Comparison of ENCODE assay signal across 21 cellular contexts in the genomic region with DNA sequence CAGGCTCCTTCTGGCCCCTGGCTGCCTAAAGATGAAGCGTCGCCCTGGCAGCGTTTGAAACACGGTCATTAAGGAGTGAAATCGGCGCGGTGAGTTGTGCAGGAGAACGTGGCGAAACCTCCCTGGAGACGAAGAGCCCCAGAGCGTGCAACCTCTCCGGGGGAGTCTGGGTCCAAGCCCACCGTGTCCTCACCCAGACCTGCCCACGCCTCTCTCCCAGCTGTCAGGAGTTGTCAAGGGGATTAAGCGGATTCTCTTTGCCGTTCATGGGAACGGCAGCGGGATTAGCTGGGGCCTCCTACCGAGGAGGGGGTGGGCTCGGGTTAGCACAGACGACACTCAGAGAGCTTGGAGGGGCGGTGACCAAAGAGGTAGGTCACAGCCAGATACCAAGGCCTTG. TPM values are rescaled to one million over a fixed set of nuclear protein-coding genes. Genes with fewer than 3 reads are reported as not detected.
DNase-seq lines count a peak whose midpoint lies in the region; ATAC-seq, FAIRE-seq and TF ChIP-seq lines count a peak whose summit lies in the region.
"Had no signal": no experiment of that assay in that cellular context is flagged by ENCODE, and none has a peak within 500 bp of the region (broad histone marks: within the 10 kb centered on the region; RNA-seq: fewer than 3 reads in every experiment).

No MANE protein-coding gene starts in this region.

- BruUV-seq in HepG2 (replicated peaks; lab: Mats Ljungman, UMichigan) (no TSS peak), OCI-LY7 (replicated peaks; lab: Mats Ljungman, UMichigan) (no TSS peak)

- intact Hi-C loops in HepG2 (cut with micrococcal nuclease; ENCODE audit: unreplicated experiment) (no loop called here), right lobe of liver (cut with DNase I) (no loop called here), OCI-LY7 (cut with micrococcal nuclease; ENCODE audit: unreplicated experiment) (no loop called here)

- ATAC-seq in HepG2, result no peak
- ATAC-seq in right lobe of liver, result no peak
- no peak for ATAC-seq in HG03196 (IDR thresholded peaks at IDR 0.05; ENCODE audit: unreplicated experiment)
- ATAC-seq: sciatic nerve had no signal

- H3K4me1 Mint-ChIP-seq in type B pancreatic cell (ENCODE audit: unreplicated experiment), result peaks cover 19% of the 10 kb centered on the region

- TF ChIP-seq RAD21 in HepG2 (CRISPR knock-in tag; IDR thresholded peaks at IDR 0.05), result no peak

- H3K36me3 Mint-ChIP-seq in type B pancreatic cell, result no peaks in the 10 kb centered on the region
- H3K36me3 Mint-ChIP-seq: naive B cell had no signal

- H3K4me3 Mint-ChIP-seq in type B pancreatic cell, result peak overlapping the region; percentile 39
- H3K4me3 Mint-ChIP-seq: naive B cell; T-helper 1 cell treated with Interleukin-12 subunit alpha and Interleukin-12 subunit beta and Interleukin-4 antibody, amounts not matched to agents 30 μg/mL and 1 μg/mL, for 36 hours had no signal

- H3K4me1 ChIP-seq in HepG2 (ENCODE audit: insufficient read depth, low read length), result peaks cover 72% of the 10 kb centered on the region
- no peaks in the 10 kb centered on the region for H3K4me1 ChIP-seq in right lobe of liver
- H3K4me1 ChIP-seq in OCI-LY7 (ENCODE audit: insufficient read depth, low read length, poor library complexity, severe bottlenecking), result peaks cover 28% of the 10 kb centered on the region
- H3K4me1 ChIP-seq: left ventricle myocardium inferior, upper lobe of left lung had no signal

- H3K9me3 Mint-ChIP-seq in type B pancreatic cell, result no peaks in the 10 kb centered on the region

- POLR2A ChIA-PET in HepG2 (lab: Yijun Ruan, JAX), result interaction anchor here (1.0 to 5.6 kb wide), 2 partner anchors 16 to 24 kb away, joined by 3 to 22 read pairs; no protein-coding TSS in a partner anchor
- POLR2A ChIA-PET in OCI-LY7 (lab: Charles Lee), result no interaction called here

- DNase-seq in HepG2 (ENCODE audit: low spot score), result no peak
- no peak for DNase-seq in right lobe of liver
- DNase-seq in WERI-Rb-1, result peak; percentile 90
- DNase-seq in left kidney (ENCODE audit: low read depth, low spot score), result peak; percentile 95
- DNase-seq in type B pancreatic cell (ENCODE audit: extremely low spot score, unreplicated experiment), result no peak
- no peak for DNase-seq in OCI-LY7 (ENCODE audit: low spot score)
- DNase-seq in NCI-H69 (lab: John Stamatoyannopoulos, UW), result no peak
- DNase-seq: amniotic stem cell; hypothalamus; left ventricle myocardium inferior; MG63; naive B cell; NCI-H1930; NCI-H774; stimulated activated CD4-positive, alpha-beta T cell treated with anti-CD3 and anti-CD28 coated beads, Interleukin-4, amount 100 ng/mL, for 1 hour had no signal

- H3K4me3 ChIP-seq in HepG2 (replicated peaks in 1 of 3; ENCODE audit: insufficient read depth in 1 of 3, low read depth in 2 of 3, low read length in 3 of 3) (no peak overlapping the region), right lobe of liver (no peak overlapping the region), WERI-Rb-1 (ENCODE audit: low read depth, low read length) (peak overlapping the region; percentile 37), OCI-LY7 (ENCODE audit: low read depth, low read length, poor library complexity, severe bottlenecking) (no peak overlapping the region)
- H3K4me3 ChIP-seq: coronary artery, left ventricle myocardium inferior, MG63, upper lobe of left lung had no signal

- H3K27ac Mint-ChIP-seq in type B pancreatic cell, result peak overlapping the region; percentile 70
- H3K27ac Mint-ChIP-seq: T-helper 1 cell treated with Interleukin-12 subunit alpha and Interleukin-12 subunit beta and Interleukin-4 antibody, amounts not matched to agents 30 μg/mL and 1 μg/mL, for 36 hours had no signal

- FAIRE-seq in HepG2 (lab: Jason Lieb, UNC), result no peak
- FAIRE-seq: GM19239 had no signal

- CTCF ChIA-PET in HepG2 (lab: Yijun Ruan, JAX; ENCODE audit: low intra/inter-chr PET ratio, low total read pairs) (no interaction called here), OCI-LY7 (lab: Charles Lee; ENCODE audit: unreplicated experiment) (no interaction called here)

- peaks cover 13 to 69% of the 10 kb centered on the region in 2 experiments for H3K27me3 ChIP-seq in HepG2 (ENCODE audit: control insufficient read depth in 1 of 2, insufficient read depth in 2 of 2, low read length in 2 of 2)
- no peaks in the 10 kb centered on the region for H3K27me3 ChIP-seq in right lobe of liver
- H3K27me3 ChIP-seq in WERI-Rb-1 (ENCODE audit: insufficient read depth, low read depth, severe bottlenecking), result no peaks in the 10 kb centered on the region
- H3K27me3 ChIP-seq: MG63, upper lobe of left lung had no signal

- H4K20me1 ChIP-seq in HepG2 (ENCODE audit: insufficient read depth, low read length) (no peaks in the 10 kb centered on the region), OCI-LY7 (ENCODE audit: insufficient read depth, low read length) (no peaks in the 10 kb centered on the region)

- H3K9me2 ChIP-seq in OCI-LY7 (ENCODE audit: insufficient read depth, low read length), result no peaks in the 10 kb centered on the region

- 49% methylated on average over 22 of the region's 22 CpGs for WGBS in HepG2 (ENCODE audit: low lambda C conversion rate)
- WGBS in right lobe of liver (ENCODE audit: insufficient coverage, low coverage, low lambda C conversion rate, missing lambda C conversion rate), result 20% methylated on average over 1 of the region's 22 CpGs

- in situ Hi-C loops in HepG2 (cut with HindIII; ENCODE audit: extremely low pct_ligation_motif_present, low pct_unique_long_range_greater_than_20kb), result no loop called here

- no peak for TF ChIP-seq EP300 in HepG2 (IDR thresholded peaks at IDR 0.05; ENCODE audit: low read depth in 2 of 2, low read length in 2 of 2)
- TF ChIP-seq EP300 in HepG2 (CRISPR knock-in tag; IDR thresholded peaks at IDR 0.05; ENCODE audit: borderline replicate concordance), result no peak

- TF ChIP-seq CTCF in HepG2 (CRISPR knock-in tag; IDR thresholded peaks at IDR 0.05), result no peak
- no peak for TF ChIP-seq CTCF in right lobe of liver (IDR thresholded peaks at IDR 0.05)
- TF ChIP-seq CTCF in WERI-Rb-1 (IDR thresholded peaks at IDR 0.05; ENCODE audit: low read depth, low read length), result no peak
- no peak for TF ChIP-seq CTCF in type B pancreatic cell (conservative IDR thresholded peaks at IDR 0.05)
- TF ChIP-seq CTCF in OCI-LY7 (conservative IDR thresholded peaks at IDR 0.05; ENCODE audit: low read length), result no peak

- H3K4me2 ChIP-seq in HepG2 (ENCODE audit: low read depth, low read length), result no peak overlapping the region
- no peak overlapping the region for H3K4me2 ChIP-seq in OCI-LY7 (ENCODE audit: low read length)

- H3K9ac ChIP-seq in HepG2 (ENCODE audit: insufficient read depth, low read depth, low read length), result no peak overlapping the region

- H3K9me3 ChIP-seq in HepG2 (ENCODE audit: low read length) (peaks cover 4% of the 10 kb centered on the region), right lobe of liver (no peaks in the 10 kb centered on the region), WERI-Rb-1 (ENCODE audit: severe bottlenecking) (no peaks in the 10 kb centered on the region), OCI-LY7 (ENCODE audit: low read length) (peaks cover 9% of the 10 kb centered on the region)
- H3K9me3 ChIP-seq: MG63 had no signal

- H2AFZ ChIP-seq in HepG2 (ENCODE audit: low read length), result no peak overlapping the region
- no peak overlapping the region for H2AFZ ChIP-seq in OCI-LY7 (ENCODE audit: low read length)

- no peak overlapping the region for H3K27ac ChIP-seq in HepG2 (ENCODE audit: extremely low read length, insufficient read depth, low read length)
- no peak overlapping the region for H3K27ac ChIP-seq in right lobe of liver
- peak overlapping the region; percentile 91 for H3K27ac ChIP-seq in WERI-Rb-1
- H3K27ac ChIP-seq in OCI-LY7 (ENCODE audit: low read depth, low read length, poor library complexity, severe bottlenecking), result no peak overlapping the region
- H3K27ac ChIP-seq: coronary artery, left ventricle myocardium inferior, upper lobe of left lung had no signal

- H3K79me2 ChIP-seq in HepG2 (ENCODE audit: insufficient read depth, low read length) (no peaks in the 10 kb centered on the region), OCI-LY7 (ENCODE audit: insufficient read depth, low read depth, low read length) (no peaks in the 10 kb centered on the region)

- H3K27me3 Mint-ChIP-seq in type B pancreatic cell, result peaks cover 6% of the 10 kb centered on the region
- H3K27me3 Mint-ChIP-seq: naive B cell had no signal

- no peak for TF ChIP-seq POLR2A in HepG2 (IDR thresholded peaks at IDR 0.05; ENCODE audit: insufficient read depth in 1 of 2, low read depth in 2 of 2, low read length in 2 of 2)
- TF ChIP-seq POLR2A in right lobe of liver (IDR thresholded peaks at IDR 0.05), result no peak

- no peaks in the 10 kb centered on the region for H3K36me3 ChIP-seq in HepG2 (replicated peaks in 1 of 2; ENCODE audit: control insufficient read depth in 1 of 2, insufficient read depth in 2 of 2, low read length in 2 of 2)
- H3K36me3 ChIP-seq in right lobe of liver, result no peaks in the 10 kb centered on the region
- no peaks in the 10 kb centered on the region for H3K36me3 ChIP-seq in WERI-Rb-1
- H3K36me3 ChIP-seq in OCI-LY7 (ENCODE audit: insufficient read depth, low read length), result no peaks in the 10 kb centered on the region
- H3K36me3 ChIP-seq: left ventricle myocardium inferior, MG63, upper lobe of left lung had no signal

RNA-seq across cellular contexts. Expression of a gene that starts 46.7 kb away (rescaled TPM):
- total RNA-seq in HepG2 (2016; rRNA removed; fragmentation: Illumina TruSeq; extraction: Trizol) (84.4 and 155 TPM in 2 replicates), right lobe of liver (10 to 100 TPM in 5 of 6 experiments, 1 to 10 TPM in 1; 7.0 to 16.3 (median 12.4) TPM), type B pancreatic cell (ENCODE audit: low replicate concordance) (40.4 and 51.2 TPM in 2 replicates), OCI-LY7 (2022) (258 and 283 TPM in 2 replicates)
- 20.4 and 21.0 TPM in 2 replicates for total RNA-seq in HepG2 (2016; cell fraction: cytosol; rRNA removed; fragmentation: Illumina TruSeq; extraction: Trizol; ENCODE audit: low read depth)
- 65.4 and 165 TPM in 2 replicates for total RNA-seq in HepG2 (2016; cell fraction: insoluble cytoplasmic fraction; rRNA removed; fragmentation: Illumina TruSeq; extraction: Trizol)
- 76.8 and 82.0 TPM in 2 replicates for total RNA-seq in HepG2 (2016; cell fraction: membrane; rRNA removed; fragmentation: Illumina TruSeq; extraction: Trizol)
- 144 and 171 TPM in 2 replicates for total RNA-seq in HepG2 (2016; cell fraction: nucleus; rRNA removed; fragmentation: Illumina TruSeq; extraction: Trizol)
- 79.6 and 84.0 TPM in 2 replicates for polyA plus RNA-seq in HepG2 (2011; rRNA removed)
- 58.4 and 80.8 TPM in 2 replicates for polyA plus RNA-seq in HepG2 (2011; cell fraction: cytosol; rRNA removed)
- 118 and 147 TPM in 2 replicates for polyA plus RNA-seq in HepG2 (2011; cell fraction: nucleus; rRNA removed)
- polyA plus RNA-seq in HepG2 (2012), result 135 and 207 TPM in 2 replicates
- polyA plus RNA-seq in HepG2 (2016; cell fraction: cytosol; fragmentation: Illumina TruSeq; extraction: Trizol; ENCODE audit: low read depth), result 17.8 and 19.1 TPM in 2 replicates
- polyA plus RNA-seq in HepG2 (2016; cell fraction: insoluble cytoplasmic fraction; fragmentation: Illumina TruSeq; extraction: Trizol; ENCODE audit: low read depth), result 93.2 and 121 TPM in 2 replicates
- polyA plus RNA-seq in HepG2 (2016; cell fraction: membrane; fragmentation: Illumina TruSeq; extraction: Trizol; ENCODE audit: low read depth), result 56.5 and 59.3 TPM in 2 replicates
- polyA plus RNA-seq in HepG2 (2016; cell fraction: nucleus; fragmentation: Illumina TruSeq; extraction: Trizol; ENCODE audit: insufficient read depth, low read depth), result 307 and 313 TPM in 2 replicates
- polyA minus RNA-seq in HepG2 (2011; rRNA and poly(A)+ RNA removed; ENCODE audit: low replicate concordance), result 157 and 170 TPM in 2 replicates
- polyA minus RNA-seq in HepG2 (2011; cell fraction: cytosol; rRNA and poly(A)+ RNA removed), result 88.7 and 88.8 TPM in 2 replicates
- 35.7 and 42.5 TPM in 2 replicates for polyA minus RNA-seq in HepG2 (2011; cell fraction: nucleus; rRNA and poly(A)+ RNA removed)
- total RNA-seq in OCI-LY7 (2014; rRNA removed; shearing (Covaris generic)), result 99.3 and 140 TPM in 2 replicates

RNA-seq across cellular contexts. Expression of a gene that starts 56.8 kb away (rescaled TPM):
- total RNA-seq in HepG2 (2016; rRNA removed; fragmentation: Illumina TruSeq; extraction: Trizol), result 26.7 and 31.8 TPM in 2 replicates
- 19.6 and 21.0 TPM in 2 replicates for total RNA-seq in HepG2 (2016; cell fraction: cytosol; rRNA removed; fragmentation: Illumina TruSeq; extraction: Trizol; ENCODE audit: low read depth)
- 27.2 and 34.0 TPM in 2 replicates for total RNA-seq in HepG2 (2016; cell fraction: insoluble cytoplasmic fraction; rRNA removed; fragmentation: Illumina TruSeq; extraction: Trizol)
- 12.7 and 13.0 TPM in 2 replicates for total RNA-seq in HepG2 (2016; cell fraction: membrane; rRNA removed; fragmentation: Illumina TruSeq; extraction: Trizol)
- 35.2 and 38.5 TPM in 2 replicates for total RNA-seq in HepG2 (2016; cell fraction: nucleus; rRNA removed; fragmentation: Illumina TruSeq; extraction: Trizol)
- polyA plus RNA-seq in HepG2 (2011; rRNA removed), result 18.7 and 22.7 TPM in 2 replicates
- polyA plus RNA-seq in HepG2 (2011; cell fraction: cytosol; rRNA removed), result 8.9 and 14.1 TPM in 2 replicates
- 122 TPM in 2 replicates for polyA plus RNA-seq in HepG2 (2011; cell fraction: nucleus; rRNA removed)
- 24.2 and 33.3 TPM in 2 replicates for polyA plus RNA-seq in HepG2 (2012)
- polyA plus RNA-seq in HepG2 (2016; cell fraction: cytosol; fragmentation: Illumina TruSeq; extraction: Trizol; ENCODE audit: low read depth), result 3.6 TPM in 2 replicates
- 25.4 and 27.5 TPM in 2 replicates for polyA plus RNA-seq in HepG2 (2016; cell fraction: insoluble cytoplasmic fraction; fragmentation: Illumina TruSeq; extraction: Trizol; ENCODE audit: low read depth)
- polyA plus RNA-seq in HepG2 (2016; cell fraction: membrane; fragmentation: Illumina TruSeq; extraction: Trizol; ENCODE audit: low read depth), result 6.5 and 8.9 TPM in 2 replicates
- polyA plus RNA-seq in HepG2 (2016; cell fraction: nucleus; fragmentation: Illumina TruSeq; extraction: Trizol; ENCODE audit: insufficient read depth, low read depth), result 82.6 and 96.2 TPM in 2 replicates
- polyA minus RNA-seq in HepG2 (2011; rRNA and poly(A)+ RNA removed; ENCODE audit: low replicate concordance), result 24.4 and 42.1 TPM in 2 replicates
- polyA minus RNA-seq in HepG2 (2011; cell fraction: cytosol; rRNA and poly(A)+ RNA removed), result 8.9 and 11.7 TPM in 2 replicates
- polyA minus RNA-seq in HepG2 (2011; cell fraction: nucleus; rRNA and poly(A)+ RNA removed), result 42.6 and 46.6 TPM in 2 replicates
- 10 to 100 TPM; 11.6 to 22.7 (median 14.4) TPM for total RNA-seq in right lobe of liver
- 34.4 and 43.4 TPM in 2 replicates for total RNA-seq in type B pancreatic cell (ENCODE audit: low replicate concordance)
- total RNA-seq in OCI-LY7 (2014; rRNA removed; shearing (Covaris generic)), result 146 and 147 TPM in 2 replicates
- 213 and 233 TPM in 2 replicates for total RNA-seq in OCI-LY7 (2022)

Comparison
In these comparisons a context has a peak if more than half of its experiments do, and no peak if none do; other contexts are left out.
1. DNase-seq: peak in WERI-Rb-1 (single experiment) and left kidney (single experiment); none in HepG2 (single experiment), right lobe of liver (0 of 3), type B pancreatic cell (single experiment), OCI-LY7 (single experiment) and NCI-H69 (single experiment).